23 cellular contexts compared by ENCODE assay signal in the genomic region with DNA sequence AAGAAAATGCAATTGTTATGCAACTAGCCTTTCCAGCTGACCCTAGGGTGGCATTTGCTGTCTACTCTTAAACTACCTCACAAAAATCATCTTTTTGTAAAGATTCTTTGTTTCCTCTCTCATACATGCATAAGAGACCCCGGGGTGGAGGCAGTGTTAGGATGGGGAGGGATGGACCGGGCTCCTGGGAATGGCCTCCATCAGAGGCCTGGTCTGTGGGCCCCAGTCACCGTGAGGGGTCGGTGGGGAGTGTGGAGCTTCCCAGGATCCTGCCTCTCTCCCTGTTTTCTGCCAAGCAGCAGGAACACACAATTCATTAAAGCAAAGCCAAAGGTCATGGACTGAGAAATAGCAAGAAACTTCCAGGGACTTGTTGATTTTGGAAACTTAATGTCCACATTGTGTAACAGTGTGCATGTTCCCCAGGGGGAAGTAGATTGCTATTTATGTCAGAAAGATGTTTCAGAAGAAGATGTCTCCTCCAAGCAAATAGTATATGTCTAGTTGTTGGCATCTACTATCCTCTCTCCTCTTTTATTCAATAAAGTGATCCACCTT.
DNase-seq lines count a peak whose midpoint lies in the region; ATAC-seq and TF ChIP-seq lines count a peak whose summit lies in the region.
"Had no signal": no experiment of that assay in that cellular context is flagged by ENCODE, and none has a peak within 500 bp of the region (broad histone marks: within the 10 kb centered on the region; RNA-seq: fewer than 3 reads in every experiment).

No MANE protein-coding gene starts in this region.

- BruUV-seq in IMR-90 (replicated peaks; lab: Mats Ljungman, UMichigan) = no TSS peak

- H4K8ac ChIP-seq in IMR-90 (ENCODE audit: low read depth in 2 of 2, low read length in 2 of 2) = no peak overlapping the region

- no CpG with 5 or more reads among the region's 4 CpGs for WGBS in IMR-90 (ENCODE audit: extremely low coverage in 2 of 2, insufficient read length in 1 of 2), 2 experiments

- no peak for TF ChIP-seq POLR2A in IMR-90 (IDR thresholded peaks at IDR 0.05; ENCODE audit: low read depth, low read length)

- H4K20me1 ChIP-seq in IMR-90 (ENCODE audit: insufficient read depth, low read length) = no peaks in the 10 kb centered on the region

- POLR2A ChIA-PET in IMR-90 (lab: Charles Lee; ENCODE audit: unreplicated experiment) = no interaction called here

- H3K14ac ChIP-seq in IMR-90 (replicated peaks; ENCODE audit: low read depth, low read length) = no peak overlapping the region

- CTCF ChIA-PET in IMR-90 (lab: Yijun Ruan, JAX) = interaction anchor here (0.6 kb wide), 1 partner anchor 966 kb away, joined by 4 read pairs; no protein-coding TSS in a partner anchor

- H3K9me3 ChIP-seq in IMR-90 (ENCODE audit: control insufficient read depth, insufficient read depth, low read length) (no peaks in the 10 kb centered on the region), stomach smooth muscle (ENCODE audit: control insufficient read depth in 2 of 2, low read length in 2 of 2) (no peaks in the 10 kb centered on the region)
- H3K9me3 ChIP-seq: esophagus squamous epithelium, upper lobe of right lung had no signal

- no peak for DNase-seq in IMR-90
- peak; percentile 55 for DNase-seq in choroid plexus epithelial cell (ENCODE audit: low read depth)
- peak; percentile 39 for DNase-seq in left ventricle myocardium superior
- no peak for DNase-seq in stimulated activated effector memory CD8-positive, alpha-beta T cell treated with anti-CD3 and anti-CD28 coated beads, Interleukin-12 subunit alpha, Interleukin-12 subunit beta, amount 100 ng/mL, for 72 hours (ENCODE audit: low spot score in 2 of 2)
- no peak for DNase-seq in HCEC 1CT
- DNase-seq: activated CD4-positive, alpha-beta T cell treated with anti-CD3 and anti-CD28 coated beads, Interleukin-2, amount 50 U/mL, for 4 hours; AML-193; Calu3; esophagus squamous epithelium; hippocampal formation; islet precursor cell; KBM-7; NCI-H526 treated with DMSO at 0.1 percent for 48 hours; SIG-M5; upper lobe of right lung; WERI-Rb-1 had no signal

- dilution Hi-C loops in IMR-90 (cut with HindIII; ENCODE audit: low sequenced_read_pairs, unreplicated experiment) = no loop called here

- no peak overlapping the region for H2BK120ac ChIP-seq in IMR-90 (ENCODE audit: low read depth, low read length)

- H3K36me3 ChIP-seq in IMR-90 (ENCODE audit: control insufficient read depth, insufficient read depth, low read length) (no peaks in the 10 kb centered on the region), stomach smooth muscle (ENCODE audit: control insufficient read depth in 2 of 2, insufficient read depth in 2 of 2, low read length in 2 of 2) (no peaks in the 10 kb centered on the region)
- H3K36me3 ChIP-seq: esophagus squamous epithelium, upper lobe of right lung, WERI-Rb-1 had no signal

- H3K56ac ChIP-seq in IMR-90 (ENCODE audit: extremely low read depth, insufficient read depth, low read length) = no peak overlapping the region

- H3K4me3 ChIP-seq in IMR-90 (ENCODE audit: insufficient read depth, low read depth, low read length) (no peak overlapping the region), choroid plexus epithelial cell (ENCODE audit: low read depth, low read length) (no peak overlapping the region), stomach smooth muscle (ENCODE audit: low read length in 2 of 2) (no peak overlapping the region)
- H3K4me3 ChIP-seq: esophagus squamous epithelium, upper lobe of right lung had no signal

- no peak overlapping the region for H3K27ac ChIP-seq in IMR-90 (ENCODE audit: insufficient read depth, low read length)
- peak overlapping the region; percentile 6 for H3K27ac ChIP-seq in stomach smooth muscle (ENCODE audit: low read length)
- H3K27ac ChIP-seq: upper lobe of right lung, WERI-Rb-1 had no signal

- H2BK20ac ChIP-seq in IMR-90 (ENCODE audit: low read depth, low read length) = no peak overlapping the region

- no peak overlapping the region for H4K5ac ChIP-seq in IMR-90 (ENCODE audit: low read depth, low read length)

- H3K9me1 ChIP-seq in IMR-90 (ENCODE audit: insufficient read depth, low read length) = no peaks in the 10 kb centered on the region

- no peak for TF ChIP-seq RAD21 in IMR-90 (IDR thresholded peaks at IDR 0.05; ENCODE audit: low read length)

- no peak for TF ChIP-seq CTCF in IMR-90 (conservative IDR thresholded peaks at IDR 0.05; ENCODE audit: low read depth, low read length)
- no peak for TF ChIP-seq CTCF in choroid plexus epithelial cell (conservative IDR thresholded peaks at IDR 0.05; ENCODE audit: low read depth, low read length)

- H3K9ac ChIP-seq in IMR-90 (ENCODE audit: low read depth, low read length) (no peak overlapping the region), stomach smooth muscle (ENCODE audit: low read length in 2 of 2) (no peak overlapping the region)

- no peaks in the 10 kb centered on the region for H3K4me1 Mint-ChIP-seq in stimulated activated effector memory CD8-positive, alpha-beta T cell treated with anti-CD3 and anti-CD28 coated beads, Interleukin-12 subunit alpha, Interleukin-12 subunit beta, amount 100 ng/mL, for 72 hours
- H3K4me1 Mint-ChIP-seq: brain, neural crest cell had no signal

- in situ Hi-C loops in IMR-90 (cut with MboI; ENCODE audit: low sequenced_read_pairs) = no loop called here

- H3K79me1 ChIP-seq in IMR-90 (ENCODE audit: low read depth in 1 of 2, low read length in 2 of 2) = no peaks in the 10 kb centered on the region

- H3K23ac ChIP-seq in IMR-90 (ENCODE audit: low read depth, low read length) = no peak overlapping the region

- no peaks in the 10 kb centered on the region for H3K36me3 Mint-ChIP-seq in stimulated activated effector memory CD8-positive, alpha-beta T cell treated with anti-CD3 and anti-CD28 coated beads, Interleukin-12 subunit alpha, Interleukin-12 subunit beta, amount 100 ng/mL, for 72 hours
- H3K36me3 Mint-ChIP-seq: activated naive CD4-positive, alpha-beta T cell treated with anti-CD3 and anti-CD28 coated beads, Interleukin-2, amount 50 U/mL, for 72 hours had no signal

- no peak overlapping the region for H3K4ac ChIP-seq in IMR-90 (ENCODE audit: low read depth, low read length)

- intact Hi-C loops in IMR-90 (cut with micrococcal nuclease) (no loop called here), left ventricle myocardium superior (cut with micrococcal nuclease) (no loop called here)

- H3K27ac Mint-ChIP-seq in stimulated activated effector memory CD8-positive, alpha-beta T cell treated with anti-CD3 and anti-CD28 coated beads, Interleukin-12 subunit alpha, Interleukin-12 subunit beta, amount 100 ng/mL, for 72 hours = no peak overlapping the region
- H3K27ac Mint-ChIP-seq: activated naive CD4-positive, alpha-beta T cell treated with anti-CD3 and anti-CD28 coated beads, Interleukin-2, amount 50 U/mL, for 72 hours; brain; stimulated activated naive CD8-positive, alpha-beta T cell treated with anti-CD3 and anti-CD28 coated beads, Interleukin-15, Interleukin-2, amounts not matched to agents 100 ng/mL and 50 ng/mL, for 24 hours had no signal

- no peak overlapping the region for H2BK5ac ChIP-seq in IMR-90 (ENCODE audit: low read depth, low read length, poor library complexity, severe bottlenecking)

- ATAC-seq in IMR-90 (ENCODE audit: low read depth) = 0 out of 2 replicates have a peak, but pooled peaks have one; percentile 21
- ATAC-seq in left ventricle myocardium superior = peak; percentile 85
- ATAC-seq in stimulated activated effector memory CD8-positive, alpha-beta T cell treated with anti-CD3 and anti-CD28 coated beads, Interleukin-12 subunit alpha, Interleukin-12 subunit beta, amount 100 ng/mL, for 72 hours = no peak
- ATAC-seq in HG02973 (IDR thresholded peaks at IDR 0.05; ENCODE audit: unreplicated experiment) = no peak
- ATAC-seq: activated naive CD4-positive, alpha-beta T cell treated with anti-CD3 and anti-CD28 coated beads, Interleukin-2, amount 50 U/mL, for 72 hours; HCT116 had no signal

- H2AFZ ChIP-seq in IMR-90 (replicated peaks; ENCODE audit: low read length, poor library complexity) = no peak overlapping the region

- H3K9me3 Mint-ChIP-seq in stimulated activated effector memory CD8-positive, alpha-beta T cell treated with anti-CD3 and anti-CD28 coated beads, Interleukin-12 subunit alpha, Interleukin-12 subunit beta, amount 100 ng/mL, for 72 hours = no peaks in the 10 kb centered on the region
- H3K9me3 Mint-ChIP-seq: activated naive CD4-positive, alpha-beta T cell treated with anti-CD3 and anti-CD28 coated beads, Interleukin-2, amount 50 U/mL, for 72 hours; neural crest cell; stimulated activated naive CD8-positive, alpha-beta T cell treated with anti-CD3 and anti-CD28 coated beads, Interleukin-15, Interleukin-2, amounts not matched to agents 100 ng/mL and 50 ng/mL, for 24 hours had no signal

- no peak overlapping the region for H3K4me3 Mint-ChIP-seq in stimulated activated effector memory CD8-positive, alpha-beta T cell treated with anti-CD3 and anti-CD28 coated beads, Interleukin-12 subunit alpha, Interleukin-12 subunit beta, amount 100 ng/mL, for 72 hours
- H3K4me3 Mint-ChIP-seq: brain; neural crest cell; stimulated activated naive CD8-positive, alpha-beta T cell treated with anti-CD3 and anti-CD28 coated beads, Interleukin-15, Interleukin-2, amounts not matched to agents 100 ng/mL and 50 ng/mL, for 24 hours had no signal

- H2BK15ac ChIP-seq in IMR-90 (ENCODE audit: low read depth, low read length) = no peak overlapping the region

- no peak overlapping the region for H4K91ac ChIP-seq in IMR-90 (ENCODE audit: insufficient read depth, low read depth, low read length)

- no peak overlapping the region for H2AK5ac ChIP-seq in IMR-90 (ENCODE audit: low read depth, low read length)

- H3K18ac ChIP-seq in IMR-90 (ENCODE audit: low read depth, low read length) = no peak overlapping the region

- no peak overlapping the region for H3K4me2 ChIP-seq in IMR-90 (ENCODE audit: low read depth, low read length)

- no peak overlapping the region for H2AK9ac ChIP-seq in IMR-90 (replicated peaks; ENCODE audit: low read depth, low read length, poor library complexity)

- H3K4me1 ChIP-seq in IMR-90 (ENCODE audit: control insufficient read depth, insufficient read depth, low read length) (peaks cover 2% of the 10 kb centered on the region; the same call in 1 of the 2 replicates), stomach smooth muscle (ENCODE audit: control insufficient read depth, insufficient read depth, low read length) (peaks cover 16% of the 10 kb centered on the region)
- H3K4me1 ChIP-seq: upper lobe of right lung had no signal

- H3K27me3 ChIP-seq in IMR-90 (ENCODE audit: control insufficient read depth, insufficient read depth, low read length) = peaks cover 2% of the 10 kb centered on the region; the same call in 1 of the 2 replicates
- no peaks in the 10 kb centered on the region for H3K27me3 ChIP-seq in stomach smooth muscle (ENCODE audit: control insufficient read depth in 1 of 2, insufficient read depth in 2 of 2, low read length in 2 of 2)
- H3K27me3 ChIP-seq: esophagus squamous epithelium, upper lobe of right lung had no signal

TF ChIP-seq in IMR-90, 13 proteins besides CTCF, POLR2A, EP300 and RAD21 (continues in another document):
- no peak for TF ChIP-seq NFE2L2 (IDR thresholded peaks at IDR 0.05; ENCODE audit: low read depth, low read length)
- TF ChIP-seq MAZ (IDR thresholded peaks at IDR 0.05; ENCODE audit: borderline replicate concordance, low read depth, low read length) = no peak

Comparison
In these comparisons a context has a peak if more than half of its experiments do, and no peak if none do; other contexts are left out.
1. ATAC-seq: peak in IMR-90 (single experiment) and left ventricle myocardium superior (single experiment); none in stimulated activated effector memory CD8-positive, alpha-beta T cell treated with anti-CD3 and anti-CD28 coated beads, Interleukin-12 subunit alpha, Interleukin-12 subunit beta, amount 100 ng/mL, for 72 hours (single experiment) and HG02973 (single experiment).
2. DNase-seq: peak in choroid plexus epithelial cell (single experiment) and left ventricle myocardium superior (single experiment); none in IMR-90 (single experiment), stimulated activated effector memory CD8-positive, alpha-beta T cell treated with anti-CD3 and anti-CD28 coated beads, Interleukin-12 subunit alpha, Interleukin-12 subunit beta, amount 100 ng/mL, for 72 hours (0 of 2) and HCEC 1CT (single experiment).